ENCODE assay signal across 14 cellular contexts in the genomic region with DNA sequence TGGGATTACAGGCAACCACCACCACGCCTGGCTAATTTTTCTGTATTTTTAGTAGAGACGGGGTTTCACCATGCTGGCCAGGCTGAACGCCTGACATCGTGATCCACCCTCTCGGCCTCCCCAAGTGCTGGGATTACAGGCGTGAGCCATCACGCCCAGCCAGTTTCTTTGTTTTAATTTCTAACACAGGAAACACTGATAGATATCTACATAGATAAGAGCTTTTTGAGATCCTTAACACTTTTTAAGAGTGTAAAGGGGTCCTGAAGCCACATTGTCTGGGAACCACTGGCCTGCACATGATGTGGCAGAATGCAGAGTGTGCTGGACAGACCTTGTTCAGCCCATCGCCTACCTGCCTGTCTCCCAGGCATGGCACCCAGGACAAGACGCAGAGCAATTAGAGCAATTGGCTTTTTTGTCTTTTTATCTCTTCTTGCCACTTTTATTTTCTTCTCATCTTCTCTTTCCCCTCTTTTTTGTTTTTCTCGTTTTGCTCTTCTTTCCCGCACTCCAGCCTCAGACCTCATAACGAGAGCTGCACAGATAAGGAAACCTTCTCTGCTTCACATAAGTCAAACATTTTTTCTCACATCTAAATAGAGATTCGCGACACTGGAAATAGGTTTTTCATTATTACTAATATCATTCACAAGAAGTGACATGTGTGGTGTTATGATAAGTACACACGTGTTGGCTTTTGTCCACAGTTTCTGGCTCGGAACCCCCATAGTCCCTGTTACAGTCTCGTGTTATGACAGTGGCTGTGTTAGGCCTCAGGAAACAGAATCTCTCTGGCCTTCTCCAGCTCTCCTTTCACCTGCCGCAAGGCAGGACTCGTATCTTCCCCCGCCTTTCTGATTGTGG. TPM values are rescaled to one million over a fixed set of nuclear protein-coding genes. Genes with fewer than 3 reads are reported as not detected.
DNase-seq lines count a peak whose midpoint lies in the region; ATAC-seq and TF ChIP-seq lines count a peak whose summit lies in the region.
"Had no signal": no experiment of that assay in that cellular context is flagged by ENCODE, and none has a peak within 500 bp of the region (broad histone marks: within the 10 kb centered on the region; RNA-seq: fewer than 3 reads in every experiment).

No MANE protein-coding gene starts in this region.

- no peaks in the 10 kb centered on the region for H3K9me3 ChIP-seq in left lung
- no peaks in the 10 kb centered on the region for H3K9me3 ChIP-seq in aorta (ENCODE audit: control insufficient read depth, low read length)

- H3K36me3 Mint-ChIP-seq in activated T-cell treated with anti-CD3 and anti-CD28 coated beads, Interleukin-2, amount 50 U/mL, for 72 hours (ENCODE audit: insufficient read depth in 2 of 2): peaks cover 4 to 19% of the 10 kb centered on the region in 2 donors

- H3K9me3 Mint-ChIP-seq in activated T-cell treated with anti-CD3 and anti-CD28 coated beads, Interleukin-2, amount 50 U/mL, for 72 hours: no peaks in the 10 kb centered on the region
- H3K9me3 Mint-ChIP-seq: nephron had no signal

- H3K4me3 Mint-ChIP-seq in activated T-cell treated with anti-CD3 and anti-CD28 coated beads, Interleukin-2, amount 50 U/mL, for 72 hours: peak overlapping the region; percentile 44 to 56
- H3K4me3 Mint-ChIP-seq: nephron had no signal

- CTCF ChIA-PET in HEK293T (lab: Yijun Ruan, JAX): interaction anchor here (0.6 kb wide), 1 partner anchor 29 kb away, joined by 3 read pairs; no protein-coding TSS in a partner anchor

- TF ChIP-seq CTCF in left lung (IDR thresholded peaks at IDR 0.05): no peak

- H3K4me3 ChIP-seq in left lung (no peak overlapping the region), aorta (ENCODE audit: low read length in 2 of 2) (no peak overlapping the region)

- POLR2A ChIA-PET in HEK293T (lab: Yijun Ruan, JAX): no interaction called here

- H3K27me3 ChIP-seq in left lung (peaks cover 0 to under 1% of the 10 kb centered on the region in 2 donors), aorta (ENCODE audit: control insufficient read depth in 1 of 2, insufficient read depth in 2 of 2, low read length in 1 of 2) (no peaks in the 10 kb centered on the region)

- peaks cover 69% of the 10 kb centered on the region for H3K4me1 Mint-ChIP-seq in activated T-cell treated with anti-CD3 and anti-CD28 coated beads, Interleukin-2, amount 50 U/mL, for 72 hours (ENCODE audit: low read depth)
- H3K4me1 Mint-ChIP-seq: nephron had no signal

- peak overlapping the region; percentile 39 for H3K27ac Mint-ChIP-seq in activated T-cell treated with anti-CD3 and anti-CD28 coated beads, Interleukin-2, amount 50 U/mL, for 72 hours
- H3K27ac Mint-ChIP-seq: nephron had no signal

- H3K4me1 ChIP-seq in left lung (no peaks in the 10 kb centered on the region), aorta (ENCODE audit: control insufficient read depth in 1 of 2, insufficient read depth in 2 of 2, low read length in 2 of 2) (no peaks in the 10 kb centered on the region)

- peaks cover 20% of the 10 kb centered on the region for H3K27me3 Mint-ChIP-seq in activated T-cell treated with anti-CD3 and anti-CD28 coated beads, Interleukin-2, amount 50 U/mL, for 72 hours (ENCODE audit: low read depth)

- intact Hi-C loops in left lung (cut with DNase I): no loop called here
- intact Hi-C loops in aorta (cut with DNase I): no loop called here

- peak; percentile 43 for ATAC-seq in GM18520 (IDR thresholded peaks at IDR 0.05; ENCODE audit: unreplicated experiment)
- peak; percentile 62 for ATAC-seq in GM19455 (IDR thresholded peaks at IDR 0.05; ENCODE audit: unreplicated experiment)
- peak; percentile 47 for ATAC-seq in HG02973 (IDR thresholded peaks at IDR 0.05; ENCODE audit: unreplicated experiment)
- ATAC-seq in activated T-cell treated with anti-CD3 and anti-CD28 coated beads, Interleukin-2, amount 50 U/mL, for 72 hours (replicated peaks in 1 of 2): peak; percentile 73 to 74
- no peak for ATAC-seq in left lung
- no peak for ATAC-seq in aorta (ENCODE audit: low FRiP score)

- H3K27ac ChIP-seq in left lung: no peak overlapping the region
- H3K27ac ChIP-seq in aorta (ENCODE audit: low read depth in 1 of 2, low read length in 2 of 2): no peak overlapping the region

- 88% methylated on average over 20 of the region's 20 CpGs for WGBS in aorta, 2 donors

- H3K36me3 ChIP-seq in left lung: no peaks in the 10 kb centered on the region
- H3K36me3 ChIP-seq in aorta (ENCODE audit: control insufficient read depth in 1 of 2, insufficient read depth in 2 of 2, low read length in 1 of 2): no peaks in the 10 kb centered on the region

- peak; percentile 43 to 45 for DNase-seq in activated T-cell treated with anti-CD3 and anti-CD28 coated beads, Interleukin-2, amount 50 U/mL, for 72 hours
- DNase-seq in NOMO-1 treated with DMSO at 0.1 percent for 48 hours (lab: John Stamatoyannopoulos, UW; ENCODE audit: unreplicated experiment): no peak
- DNase-seq in HEK293T (ENCODE audit: extremely low spot score): no peak
- DNase-seq in left lung: no peak
- no peak for DNase-seq in aorta
- DNase-seq: DND-41; NK-92 treated with Interleukin-12 subunit alpha and Interleukin-12 subunit beta, amount 100 ng/mL, for 24 hours; stimulated activated CD4-positive, alpha-beta T cell treated with anti-CD3 and anti-CD28 coated beads, Interleukin-2, amount 100 ng/mL, for 24 hours had no signal

TF ChIP-seq in HEK293T, 16 proteins besides CTCF, POLR2A, EP300 and RAD21:
- TF ChIP-seq CTBP1 (IDR thresholded peaks at IDR 0.05; ENCODE audit: borderline replicate concordance) (no peak), LEF1 (IDR thresholded peaks at IDR 0.05; ENCODE audit: borderline replicate concordance) (no peak), ELF4 (IDR thresholded peaks at IDR 0.05) (no peak), FOXK2 (IDR thresholded peaks at IDR 0.05) (no peak), SUZ12 (IDR thresholded peaks at IDR 0.05) (no peak), FOXM1 (IDR thresholded peaks at IDR 0.05; ENCODE audit: borderline replicate concordance) (no peak), ARNT (IDR thresholded peaks at IDR 0.05) (no peak), NFRKB (IDR thresholded peaks at IDR 0.05) (no peak), TARDBP (IDR thresholded peaks at IDR 0.05) (no peak), HDGF (IDR thresholded peaks at IDR 0.05; ENCODE audit: borderline replicate concordance) (no peak), BHLHE40 (IDR thresholded peaks at IDR 0.05; ENCODE audit: borderline replicate concordance) (no peak), SP1 (IDR thresholded peaks at IDR 0.05) (no peak), L3MBTL2 (conservative IDR thresholded peaks at IDR 0.05) (no peak), FOXA1 (IDR thresholded peaks at IDR 0.05) (no peak), PKNOX1 (IDR thresholded peaks at IDR 0.05) (no peak), ZNF384 (IDR thresholded peaks at IDR 0.05) (no peak)

RNA-seq across cellular contexts. Expression of gene GPR55, which starts 25.2 kb away (rescaled TPM):
- 1 to 10 TPM; 6.8 to 9.8 TPM for total RNA-seq in activated T-cell treated with anti-CD3 and anti-CD28 coated beads, Interleukin-2, amount 50 U/mL, for 72 hours
- total RNA-seq in left lung: under 1 TPM in 1 of 2 donors, not detected in 1; 0.24 TPM
- under 1 TPM in 1 of 2 donors, not detected in 1; 0.18 TPM for total RNA-seq in aorta
- polyA plus RNA-seq in aorta: not detected

RNA-seq across cellular contexts. Expression of gene SPATA3, which starts 45.7 kb away (rescaled TPM):
- 1 to 10 TPM; 1.9 to 2.3 TPM for total RNA-seq in activated T-cell treated with anti-CD3 and anti-CD28 coated beads, Interleukin-2, amount 50 U/mL, for 72 hours
- not detected for total RNA-seq in left lung
- total RNA-seq in aorta: not detected
- not detected for polyA plus RNA-seq in aorta
- total RNA-seq: ureter had no signal
- polyA plus RNA-seq: adipose tissue had no signal

Comparison
In these comparisons a context has a peak if more than half of its experiments do, and no peak if none do; other contexts are left out.
1. ATAC-seq: peak in GM18520 (single experiment), GM19455 (single experiment), HG02973 (single experiment) and activated T-cell treated with anti-CD3 and anti-CD28 coated beads, Interleukin-2, amount 50 U/mL, for 72 hours (2 of 2); none in left lung (single experiment) and aorta (single experiment).
2. DNase-seq: peak in activated T-cell treated with anti-CD3 and anti-CD28 coated beads, Interleukin-2, amount 50 U/mL, for 72 hours (2 of 2); none in NOMO-1 treated with DMSO at 0.1 percent for 48 hours (single experiment), HEK293T (single experiment), left lung (0 of 2) and aorta (0 of 2).
3. RNA of gene GPR55, which starts 25.2 kb away (total RNA-seq): 6.8 to 9.8 TPM in activated T-cell treated with anti-CD3 and anti-CD28 coated beads, Interleukin-2, amount 50 U/mL, for 72 hours; 0.24 TPM in left lung and 0.18 TPM in aorta; every median in the first group is over 4 times any median in the second.